ENCODE assay signal across 1 cellular context in genomic region chr1:235450886-235451457, GRCh38.
A peak's percentile ranks its signal among the peaks of the same experiment; 100 is the strongest.
TF ChIP-seq lines count a peak whose summit lies in the region.

No MANE protein-coding gene starts in this region.

TF ChIP-seq in K562, 482 proteins besides CTCF, POLR2A, EP300 and RAD21:
- TF ChIP-seq HMGN3 (IDR thresholded peaks at IDR 0.05; ENCODE audit: borderline replicate concordance, extremely low read depth, insufficient read length, low read depth, low read length) = no peak
- no peak for TF ChIP-seq EGR1 (conservative IDR thresholded peaks at IDR 0.05)
- peak; percentile 99 for TF ChIP-seq C11orf30 (IDR thresholded peaks at IDR 0.05; ENCODE audit: low read depth)
- no peak for TF ChIP-seq ZBTB8A (IDR thresholded peaks at IDR 0.05; ENCODE audit: partially characterized antibody)
- peak; percentile 97 for TF ChIP-seq MAFF (IDR thresholded peaks at IDR 0.05; ENCODE audit: low read length)
- TF ChIP-seq ZNF316 (IDR thresholded peaks at IDR 0.05) = peak; percentile 99
- TF ChIP-seq MAFG (tag; conservative IDR thresholded peaks at IDR 0.05) = peak; percentile 98
- 0 out of 2 replicates have a peak, but pooled peaks have one; percentile 11 for TF ChIP-seq OTX1 (CRISPR knock-in tag; IDR thresholded peaks at IDR 0.05)
- peak; percentile 87 for TF ChIP-seq NFE2 (IDR thresholded peaks at IDR 0.05; ENCODE audit: low read depth)
- peak; percentile 67; the same call in 1 of the 2 replicates for TF ChIP-seq BACH1 (tag; IDR thresholded peaks at IDR 0.05)
- 0 out of 4 replicates have a peak, but pooled peaks of 1 of the 2 experiments have one; percentile 24 for TF ChIP-seq MAZ (CRISPR knock-in tag; conservative IDR thresholded peaks at IDR 0.05 in 1 of 2, IDR thresholded peaks at IDR 0.05 in 1 of 2)
- TF ChIP-seq MAFK (IDR thresholded peaks at IDR 0.05; ENCODE audit: low read length) = peak; percentile 97
TF ChIP-seq in K562: peak in this region for 9.
